13 cellular contexts compared by ENCODE assay signal in genomic region chr13:79245937-79246574, GRCh38.
DNase-seq lines count a peak whose midpoint lies in the region; ATAC-seq, FAIRE-seq and TF ChIP-seq lines count a peak whose summit lies in the region.
"Had no signal": no experiment of that assay in that cellular context is flagged by ENCODE, and none has a peak within 500 bp of the region (broad histone marks: within the 10 kb centered on the region; RNA-seq: fewer than 3 reads in every experiment).

No MANE protein-coding gene starts in this region.

- no peaks in the 10 kb centered on the region for H3K4me1 ChIP-seq in adrenal gland (replicated peaks in 1 of 2)
- H3K4me1 ChIP-seq: tibial artery had no signal

- H3K27me3 ChIP-seq in adrenal gland, result no peaks in the 10 kb centered on the region
- H3K27me3 ChIP-seq: tibial artery had no signal

- no peaks in the 10 kb centered on the region for H3K9me3 ChIP-seq in adrenal gland (replicated peaks in 1 of 3)
- H3K9me3 ChIP-seq: tibial artery had no signal

- TF ChIP-seq CTCF in adrenal gland (IDR thresholded peaks at IDR 0.05), result no peak

- FAIRE-seq in GM19239 (lab: Jason Lieb, UNC), result peak; percentile 45
- FAIRE-seq: astrocyte had no signal

- intact Hi-C loops in adrenal gland (cut with DNase I), result no loop called here

- H3K4me3 ChIP-seq in adrenal gland, result no peak overlapping the region
- H3K4me3 ChIP-seq: tibial artery had no signal

- H3K36me3 ChIP-seq in adrenal gland (replicated peaks in 1 of 2), result no peaks in the 10 kb centered on the region
- H3K36me3 ChIP-seq: tibial artery had no signal

- WGBS in adrenal gland, 4 donors, result 42 to 51% (median 49%) methylated on average over 7 of the region's 7 CpGs

- TF ChIP-seq POLR2A in adrenal gland (IDR thresholded peaks at IDR 0.05), result no peak

- ATAC-seq in HG02870 (IDR thresholded peaks at IDR 0.05; ENCODE audit: unreplicated experiment), result peak; percentile 80

- peak; percentile 34 for DNase-seq in Daoy (ENCODE audit: low read depth)
- DNase-seq in GM19239 (ENCODE audit: insufficient read length, low spot score), result no peak
- peak; percentile 13 for DNase-seq in NCI-H69 (lab: John Stamatoyannopoulos, UW)
- DNase-seq in AG08395 (ENCODE audit: low spot score), result no peak
- no peak for DNase-seq in T-helper 9 cell
- no peak for DNase-seq in adrenal gland
- DNase-seq in COLO829 (ENCODE audit: low spot score), result no peak
- DNase-seq: NCI-H2029 treated with DMSO at 0.1 percent for 48 hours, tibial artery had no signal

- H3K27ac ChIP-seq in adrenal gland, result no peak overlapping the region
- H3K27ac ChIP-seq: C4-2B, HL-60, tibial artery had no signal

Comparison
In these comparisons a context has a peak if more than half of its experiments do, and no peak if none do; other contexts are left out.
1. DNase-seq: peak in Daoy (single experiment) and NCI-H69 (single experiment); none in GM19239 (single experiment), AG08395 (single experiment), T-helper 9 cell (single experiment), adrenal gland (0 of 7) and COLO829 (single experiment).